ENCODE assay signal across 1 cellular context in the genomic region with DNA sequence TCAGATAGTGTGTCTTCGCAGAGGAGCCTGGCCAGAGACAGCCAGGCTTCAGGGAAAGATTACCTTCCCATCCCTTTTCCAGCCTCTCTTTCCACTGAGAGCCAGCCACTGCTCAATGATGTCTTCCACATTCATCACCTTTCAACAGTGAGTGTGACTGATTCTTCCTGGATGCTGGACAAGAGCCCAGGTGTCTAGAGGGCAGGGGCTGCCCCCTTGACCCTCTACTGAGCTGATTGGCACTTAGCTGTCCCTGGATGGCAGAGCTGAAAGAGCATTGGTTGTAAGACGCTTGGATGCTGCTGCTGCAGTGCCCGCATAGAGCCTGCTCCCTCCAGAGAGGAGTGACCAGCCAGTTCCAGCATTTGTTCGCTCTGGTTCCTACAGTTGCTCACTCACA.
TF ChIP-seq lines count a peak whose summit lies in the region.

No MANE protein-coding gene starts in this region.

TF ChIP-seq in GM23338, 12 proteins besides CTCF, POLR2A, EP300 and RAD21 (continued from another document):
- TF ChIP-seq, protein P1, sequence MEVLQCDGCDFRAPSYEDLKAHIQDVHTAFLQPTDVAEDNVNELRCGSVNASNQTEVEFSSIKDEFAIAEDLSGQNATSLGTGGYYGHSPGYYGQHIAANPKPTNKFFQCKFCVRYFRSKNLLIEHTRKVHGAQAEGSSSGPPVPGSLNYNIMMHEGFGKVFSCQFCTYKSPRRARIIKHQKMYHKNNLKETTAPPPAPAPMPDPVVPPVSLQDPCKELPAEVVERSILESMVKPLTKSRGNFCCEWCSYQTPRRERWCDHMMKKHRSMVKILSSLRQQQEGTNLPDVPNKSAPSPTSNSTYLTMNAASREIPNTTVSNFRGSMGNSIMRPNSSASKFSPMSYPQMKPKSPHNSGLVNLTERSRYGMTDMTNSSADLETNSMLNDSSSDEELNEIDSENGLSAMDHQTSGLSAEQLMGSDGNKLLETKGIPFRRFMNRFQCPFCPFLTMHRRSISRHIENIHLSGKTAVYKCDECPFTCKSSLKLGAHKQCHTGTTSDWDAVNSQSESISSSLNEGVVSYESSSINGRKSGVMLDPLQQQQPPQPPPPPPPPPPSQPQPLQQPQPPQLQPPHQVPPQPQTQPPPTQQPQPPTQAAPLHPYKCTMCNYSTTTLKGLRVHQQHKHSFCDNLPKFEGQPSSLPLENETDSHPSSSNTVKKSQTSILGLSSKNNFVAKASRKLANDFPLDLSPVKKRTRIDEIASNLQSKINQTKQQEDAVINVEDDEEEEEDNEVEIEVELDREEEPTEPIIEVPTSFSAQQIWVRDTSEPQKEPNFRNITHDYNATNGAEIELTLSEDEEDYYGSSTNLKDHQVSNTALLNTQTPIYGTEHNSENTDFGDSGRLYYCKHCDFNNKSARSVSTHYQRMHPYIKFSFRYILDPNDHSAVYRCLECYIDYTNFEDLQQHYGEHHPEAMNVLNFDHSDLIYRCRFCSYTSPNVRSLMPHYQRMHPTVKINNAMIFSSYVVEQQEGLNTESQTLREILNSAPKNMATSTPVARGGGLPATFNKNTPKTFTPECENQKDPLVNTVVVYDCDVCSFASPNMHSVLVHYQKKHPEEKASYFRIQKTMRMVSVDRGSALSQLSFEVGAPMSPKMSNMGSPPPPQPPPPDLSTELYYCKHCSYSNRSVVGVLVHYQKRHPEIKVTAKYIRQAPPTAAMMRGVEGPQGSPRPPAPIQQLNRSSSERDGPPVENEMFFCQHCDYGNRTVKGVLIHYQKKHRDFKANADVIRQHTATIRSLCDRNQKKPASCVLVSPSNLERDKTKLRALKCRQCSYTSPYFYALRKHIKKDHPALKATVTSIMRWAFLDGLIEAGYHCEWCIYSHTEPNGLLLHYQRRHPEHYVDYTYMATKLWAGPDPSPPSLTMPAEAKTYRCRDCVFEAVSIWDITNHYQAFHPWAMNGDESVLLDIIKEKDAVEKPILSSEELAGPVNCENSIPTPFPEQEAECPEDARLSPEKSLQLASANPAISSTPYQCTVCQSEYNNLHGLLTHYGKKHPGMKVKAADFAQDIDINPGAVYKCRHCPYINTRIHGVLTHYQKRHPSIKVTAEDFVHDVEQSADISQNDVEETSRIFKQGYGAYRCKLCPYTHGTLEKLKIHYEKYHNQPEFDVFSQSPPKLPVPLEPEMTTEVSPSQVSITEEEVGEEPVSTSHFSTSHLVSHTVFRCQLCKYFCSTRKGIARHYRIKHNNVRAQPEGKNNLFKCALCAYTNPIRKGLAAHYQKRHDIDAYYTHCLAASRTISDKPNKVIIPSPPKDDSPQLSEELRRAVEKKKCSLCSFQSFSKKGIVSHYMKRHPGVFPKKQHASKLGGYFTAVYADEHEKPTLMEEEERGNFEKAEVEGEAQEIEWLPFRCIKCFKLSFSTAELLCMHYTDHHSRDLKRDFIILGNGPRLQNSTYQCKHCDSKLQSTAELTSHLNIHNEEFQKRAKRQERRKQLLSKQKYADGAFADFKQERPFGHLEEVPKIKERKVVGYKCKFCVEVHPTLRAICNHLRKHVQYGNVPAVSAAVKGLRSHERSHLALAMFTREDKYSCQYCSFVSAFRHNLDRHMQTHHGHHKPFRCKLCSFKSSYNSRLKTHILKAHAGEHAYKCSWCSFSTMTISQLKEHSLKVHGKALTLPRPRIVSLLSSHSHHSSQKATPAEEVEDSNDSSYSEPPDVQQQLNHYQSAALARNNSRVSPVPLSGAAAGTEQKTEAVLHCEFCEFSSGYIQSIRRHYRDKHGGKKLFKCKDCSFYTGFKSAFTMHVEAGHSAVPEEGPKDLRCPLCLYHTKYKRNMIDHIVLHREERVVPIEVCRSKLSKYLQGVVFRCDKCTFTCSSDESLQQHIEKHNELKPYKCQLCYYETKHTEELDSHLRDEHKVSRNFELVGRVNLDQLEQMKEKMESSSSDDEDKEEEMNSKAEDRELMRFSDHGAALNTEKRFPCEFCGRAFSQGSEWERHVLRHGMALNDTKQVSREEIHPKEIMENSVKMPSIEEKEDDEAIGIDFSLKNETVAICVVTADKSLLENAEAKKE (CRISPR knock-in tag; IDR thresholded peaks at IDR 0.05) = no peak
- TF ChIP-seq, protein P2, sequence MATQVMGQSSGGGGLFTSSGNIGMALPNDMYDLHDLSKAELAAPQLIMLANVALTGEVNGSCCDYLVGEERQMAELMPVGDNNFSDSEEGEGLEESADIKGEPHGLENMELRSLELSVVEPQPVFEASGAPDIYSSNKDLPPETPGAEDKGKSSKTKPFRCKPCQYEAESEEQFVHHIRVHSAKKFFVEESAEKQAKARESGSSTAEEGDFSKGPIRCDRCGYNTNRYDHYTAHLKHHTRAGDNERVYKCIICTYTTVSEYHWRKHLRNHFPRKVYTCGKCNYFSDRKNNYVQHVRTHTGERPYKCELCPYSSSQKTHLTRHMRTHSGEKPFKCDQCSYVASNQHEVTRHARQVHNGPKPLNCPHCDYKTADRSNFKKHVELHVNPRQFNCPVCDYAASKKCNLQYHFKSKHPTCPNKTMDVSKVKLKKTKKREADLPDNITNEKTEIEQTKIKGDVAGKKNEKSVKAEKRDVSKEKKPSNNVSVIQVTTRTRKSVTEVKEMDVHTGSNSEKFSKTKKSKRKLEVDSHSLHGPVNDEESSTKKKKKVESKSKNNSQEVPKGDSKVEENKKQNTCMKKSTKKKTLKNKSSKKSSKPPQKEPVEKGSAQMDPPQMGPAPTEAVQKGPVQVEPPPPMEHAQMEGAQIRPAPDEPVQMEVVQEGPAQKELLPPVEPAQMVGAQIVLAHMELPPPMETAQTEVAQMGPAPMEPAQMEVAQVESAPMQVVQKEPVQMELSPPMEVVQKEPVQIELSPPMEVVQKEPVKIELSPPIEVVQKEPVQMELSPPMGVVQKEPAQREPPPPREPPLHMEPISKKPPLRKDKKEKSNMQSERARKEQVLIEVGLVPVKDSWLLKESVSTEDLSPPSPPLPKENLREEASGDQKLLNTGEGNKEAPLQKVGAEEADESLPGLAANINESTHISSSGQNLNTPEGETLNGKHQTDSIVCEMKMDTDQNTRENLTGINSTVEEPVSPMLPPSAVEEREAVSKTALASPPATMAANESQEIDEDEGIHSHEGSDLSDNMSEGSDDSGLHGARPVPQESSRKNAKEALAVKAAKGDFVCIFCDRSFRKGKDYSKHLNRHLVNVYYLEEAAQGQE (IDR thresholded peaks at IDR 0.05; ENCODE audit: unreplicated experiment) = no peak
- TF ChIP-seq CREB1 (CRISPR knock-in tag; IDR thresholded peaks at IDR 0.05; ENCODE audit: low read depth) (no peak), POLR2AphosphoS5 (IDR thresholded peaks at IDR 0.05; ENCODE audit: low read depth) (no peak), JUNB (IDR thresholded peaks at IDR 0.05; ENCODE audit: unreplicated experiment) (no peak), ZNF114 (CRISPR knock-in tag; IDR thresholded peaks at IDR 0.05) (no peak)
